ENCODE assay signal across 31 cellular contexts in the genomic region with DNA sequence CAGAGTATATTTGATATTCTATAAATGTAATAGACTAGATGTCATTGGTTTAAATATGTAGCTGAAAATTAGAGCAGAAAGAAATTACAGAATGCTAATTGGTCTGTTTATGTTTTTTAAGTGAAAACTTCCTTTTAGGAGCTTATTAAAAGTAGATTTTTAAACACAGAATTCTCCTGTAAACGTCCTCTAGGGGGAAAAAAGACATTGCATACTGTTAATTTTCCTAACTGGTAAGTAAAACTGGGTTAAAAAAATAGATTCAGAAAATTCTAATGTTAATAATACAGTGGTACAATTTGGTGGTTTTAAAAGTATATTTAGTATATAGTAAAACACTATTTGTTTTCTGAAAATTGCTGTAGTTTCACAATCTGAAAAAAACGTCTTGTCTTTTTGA.
"Had no signal": no experiment of that assay in that cellular context is flagged by ENCODE, and none has a peak within 500 bp of the region (broad histone marks: within the 10 kb centered on the region; RNA-seq: fewer than 3 reads in every experiment).

No MANE protein-coding gene starts in this region.

- ATAC-seq: activated CD8-positive, alpha-beta memory T cell treated with anti-CD3 and anti-CD28 coated beads, Interleukin-2, amount 10 ng/mL, durations not matched to agents 7 days and 5 days; activated naive CD8-positive, alpha-beta T cell treated with anti-CD3 and anti-CD28 coated beads, Interleukin-2, amount 50 U/mL, for 24 hours; body of pancreas; Panc1; Right ventricle myocardium inferior had no signal

- H3K4me3 Mint-ChIP-seq: activated B cell treated with CpG ODN at 0.5 μM for 24 hours; activated CD4-positive, alpha-beta T cell treated with anti-CD3 and anti-CD28 coated beads, Interleukin-2, amount 10 ng/mL, durations not matched to agents 24 days and 14 days; activated CD8-positive, alpha-beta memory T cell treated with anti-CD3 and anti-CD28 coated beads, Interleukin-2, amount 10 ng/mL, durations not matched to agents 7 days and 5 days; activated naive CD4-positive, alpha-beta T cell treated with anti-CD3 and anti-CD28 coated beads, Interleukin-2, amount 50 U/mL, for 24 hours; activated naive CD8-positive, alpha-beta T cell treated with anti-CD3 and anti-CD28 coated beads, Interleukin-2, amount 50 U/mL, for 24 hours; activated T-cell treated with anti-CD3 and anti-CD28 coated beads, Interleukin-2, amount 50 U/mL, for 24 hours; activated T-helper 1 cell treated with anti-CD3 and anti-CD28 coated beads, Interleukin-12 subunit alpha, Interleukin-12 subunit beta, Interleukin-2, Interleukin-4 antibody, amounts not matched to agents 30 ng/mL and 10 ng/mL and 1 ng/mL, durations not matched to agents 14 hours and 24 hours and 36 hours had no signal

- H3K27me3 Mint-ChIP-seq: activated B cell treated with CpG ODN at 0.5 μM for 24 hours; activated CD4-positive, alpha-beta T cell treated with anti-CD3 and anti-CD28 coated beads, Interleukin-2, amount 10 ng/mL, durations not matched to agents 24 days and 14 days; activated CD8-positive, alpha-beta memory T cell treated with anti-CD3 and anti-CD28 coated beads, Interleukin-2, amount 10 ng/mL, durations not matched to agents 7 days and 5 days; activated naive CD4-positive, alpha-beta T cell treated with anti-CD3 and anti-CD28 coated beads, Interleukin-2, amount 50 U/mL, for 24 hours; activated naive CD8-positive, alpha-beta T cell treated with anti-CD3 and anti-CD28 coated beads, Interleukin-2, amount 50 U/mL, for 24 hours; activated T-cell treated with anti-CD3 and anti-CD28 coated beads, Interleukin-2, amount 50 U/mL, for 24 hours had no signal

- DNase-seq: activated B cell treated with CpG ODN at 0.5 μM for 24 hours; activated CD4-positive, alpha-beta T cell treated with anti-CD3 and anti-CD28 coated beads for 1 hour; activated CD4-positive, alpha-beta T cell treated with anti-CD3 and anti-CD28 coated beads, Interleukin-2, amount 10 ng/mL, durations not matched to agents 24 days and 14 days; activated CD4-positive, alpha-beta T cell treated with anti-CD3 and anti-CD28 coated beads, Interleukin-2, amount 50 U/mL, for 48 hours; activated CD8-positive, alpha-beta memory T cell treated with anti-CD3 and anti-CD28 coated beads, Interleukin-2, amount 10 ng/mL, durations not matched to agents 7 days and 5 days; activated effector memory CD4-positive, alpha-beta T cell treated with Interleukin-2 at 50 U/mL for 16 hours; activated naive CD4-positive, alpha-beta T cell; activated naive CD8-positive, alpha-beta T cell treated with anti-CD3 and anti-CD28 coated beads, Interleukin-2, amount 50 U/mL, for 24 hours; activated T-cell treated with anti-CD3 and anti-CD28 coated beads, Interleukin-2, amount 50 U/mL, for 24 hours; amniotic stem cell; body of pancreas; central memory CD4-positive, alpha-beta T cell; MG63; MV-4-11; NCI-H1092 treated with DMSO at 0.1 percent for 48 hours; NCI-H1694; NCI-H2029; NCI-H2107; NCI-H2171 treated with DMSO at 0.1 percent for 48 hours; NCI-H226; NCI-H82; OCI-M1; RPMI8226; SW 1271 had no signal

- H3K4me3 ChIP-seq: ascending aorta, body of pancreas, MG63, SK-N-MC had no signal

- H3K27ac Mint-ChIP-seq: activated B cell treated with CpG ODN at 0.5 μM for 24 hours; activated CD4-positive, alpha-beta T cell treated with anti-CD3 and anti-CD28 coated beads, Interleukin-2, amount 10 ng/mL, durations not matched to agents 24 days and 14 days; activated CD8-positive, alpha-beta memory T cell treated with anti-CD3 and anti-CD28 coated beads, Interleukin-2, amount 10 ng/mL, durations not matched to agents 7 days and 5 days; activated naive CD4-positive, alpha-beta T cell treated with anti-CD3 and anti-CD28 coated beads, Interleukin-2, amount 50 U/mL, for 24 hours; activated naive CD8-positive, alpha-beta T cell treated with anti-CD3 and anti-CD28 coated beads, Interleukin-2, amount 50 U/mL, for 24 hours; activated T-cell treated with anti-CD3 and anti-CD28 coated beads, Interleukin-2, amount 50 U/mL, for 24 hours; activated T-helper 1 cell treated with anti-CD3 and anti-CD28 coated beads, Interleukin-12 subunit alpha, Interleukin-12 subunit beta, Interleukin-2, Interleukin-4 antibody, amounts not matched to agents 30 ng/mL and 10 ng/mL and 1 ng/mL, durations not matched to agents 14 hours and 24 hours and 36 hours had no signal

- FAIRE-seq: bronchial epithelial cell had no signal
